Comparison of ENCODE assay signal across 25 cellular contexts in genomic region chr22:46549971-46550641, GRCh38.
"Had no signal": no experiment of that assay in that cellular context is flagged by ENCODE, and none has a peak within 500 bp of the region (broad histone marks: within the 10 kb centered on the region; RNA-seq: fewer than 3 reads in every experiment).

No MANE protein-coding gene starts in this region.

- H3K27ac ChIP-seq: esophagus squamous epithelium, left lung, upper lobe of right lung, VCaP had no signal

- H3K4me1 Mint-ChIP-seq: activated CD4-positive, alpha-beta T cell treated with anti-CD3 and anti-CD28 coated beads, Interleukin-2, amount 10 ng/mL, durations not matched to agents 24 days and 14 days; T-cell had no signal

- H3K9me3 ChIP-seq: mucosa of descending colon, sigmoid colon, upper lobe of right lung had no signal

- H3K36me3 Mint-ChIP-seq: brain, T-cell had no signal

- H3K27me3 Mint-ChIP-seq: brain had no signal

- H3K4me3 ChIP-seq: esophagus squamous epithelium, gastroesophageal sphincter, left lung, mucosa of descending colon, sigmoid colon, smooth muscle cell, upper lobe of right lung had no signal

- H3K36me3 ChIP-seq: esophagus squamous epithelium, gastroesophageal sphincter, left lung, sigmoid colon, upper lobe of right lung had no signal

- H3K4me3 Mint-ChIP-seq: activated CD4-positive, alpha-beta memory T cell treated with anti-CD3 and anti-CD28 coated beads, Interleukin-2, amount 10 ng/mL, durations not matched to agents 7 days and 5 days; activated CD4-positive, alpha-beta T cell treated with anti-CD3 and anti-CD28 coated beads, Interleukin-2, amount 10 ng/mL, durations not matched to agents 24 days and 14 days; activated naive CD8-positive, alpha-beta T cell treated with anti-CD3 and anti-CD28 coated beads, Interleukin-2, amount 50 U/mL, for 24 hours; brain; nephron progenitor cell; T-cell; T-helper 2 cell treated with Interferon-gamma antibody and Interleukin-4, amounts not matched to agents 5 μg/mL and 100 μg/mL, for 36 hours had no signal

- DNase-seq: activated CD4-positive, alpha-beta memory T cell treated with anti-CD3 and anti-CD28 coated beads, Interleukin-2, amount 10 ng/mL, durations not matched to agents 7 days and 5 days; activated CD4-positive, alpha-beta T cell treated with anti-CD3 and anti-CD28 coated beads, Interleukin-2, amount 10 ng/mL, durations not matched to agents 24 days and 14 days; activated gamma-delta T cell; activated naive CD4-positive, alpha-beta T cell treated with anti-CD3 and anti-CD28 coated beads, Interleukin-2, amount 50 U/mL, for 16 hours; activated naive CD8-positive, alpha-beta T cell treated with anti-CD3 and anti-CD28 coated beads, Interleukin-2, amount 50 U/mL, for 24 hours; central memory CD4-positive, alpha-beta T cell; esophagus squamous epithelium; head of caudate nucleus; mesendoderm; nephron progenitor cell; nucleus accumbens; sigmoid colon; stimulated activated CD4-positive, alpha-beta T cell treated with anti-CD3 and anti-CD28 coated beads, Interleukin-4, amount 100 ng/mL, for 4 hours; stimulated activated naive CD8-positive, alpha-beta T cell treated with anti-CD3 and anti-CD28 coated beads, Interleukin-15, Interleukin-2, amounts not matched to agents 100 U/mL and 50 U/mL, for 24 hours; T-cell; upper lobe of right lung had no signal

- H3K27ac Mint-ChIP-seq: activated CD4-positive, alpha-beta memory T cell treated with anti-CD3 and anti-CD28 coated beads, Interleukin-2, amount 10 ng/mL, durations not matched to agents 7 days and 5 days; activated CD4-positive, alpha-beta T cell treated with anti-CD3 and anti-CD28 coated beads, Interleukin-2, amount 10 ng/mL, durations not matched to agents 24 days and 14 days; activated naive CD8-positive, alpha-beta T cell treated with anti-CD3 and anti-CD28 coated beads, Interleukin-2, amount 50 U/mL, for 24 hours; nephron progenitor cell; T-cell; T-helper 2 cell treated with Interferon-gamma antibody and Interleukin-4, amounts not matched to agents 5 μg/mL and 100 μg/mL, for 36 hours had no signal

- H3K27me3 ChIP-seq: esophagus squamous epithelium, gastroesophageal sphincter, sigmoid colon, upper lobe of right lung had no signal

- FAIRE-seq: colon had no signal

- ATAC-seq: activated CD4-positive, CD25-positive, alpha-beta regulatory T cell treated with anti-CD3 and anti-CD28 coated beads, Interleukin-2, amount 50 U/mL, for 24 hours; activated naive CD8-positive, alpha-beta T cell treated with anti-CD3 and anti-CD28 coated beads, Interleukin-2, amount 50 U/mL, for 24 hours; gastroesophageal sphincter; left lung; mucosa of descending colon; stimulated activated naive CD8-positive, alpha-beta T cell treated with anti-CD3 and anti-CD28 coated beads, Interleukin-15, Interleukin-2, amounts not matched to agents 100 U/mL and 50 U/mL, for 24 hours; T-cell; upper lobe of right lung had no signal

- H3K9me3 Mint-ChIP-seq: activated naive CD8-positive, alpha-beta T cell treated with anti-CD3 and anti-CD28 coated beads, Interleukin-2, amount 50 U/mL, for 24 hours had no signal
